ENCODE assay signal across 1 cellular context in genomic region chr19:912181-913079, GRCh38.
TF ChIP-seq lines count a peak whose summit lies in the region.

No MANE protein-coding gene starts in this region.

TF ChIP-seq in H1, 55 proteins besides CTCF, POLR2A, EP300 and RAD21:
- no peak for TF ChIP-seq CHD1 (IDR thresholded peaks at IDR 0.05; ENCODE audit: low read depth, low read length)
- peak; percentile 9 for TF ChIP-seq KDM4A (IDR thresholded peaks at IDR 0.05; ENCODE audit: low read depth, low read length, severe bottlenecking)
- 0 out of 4 replicates have a peak, but pooled peaks of 1 of the 2 experiments have one; percentile 33 for TF ChIP-seq SIN3A (conservative IDR thresholded peaks at IDR 0.05 in 1 of 2, IDR thresholded peaks at IDR 0.05 in 1 of 2; ENCODE audit: low read depth in 1 of 2, low read length in 2 of 2)
